ENCODE assay signal across 8 cellular contexts in genomic region chr15:80695099-80695910, GRCh38. TPM values are rescaled to one million over a fixed set of nuclear protein-coding genes. Genes with fewer than 3 reads are reported as not detected.
DNase-seq lines count a peak whose midpoint lies in the region; ATAC-seq and TF ChIP-seq lines count a peak whose summit lies in the region.

Gene ABHD17C (plus strand): TSS chr15:80695310. CDS start chr15:80695430, 120 bp downstream.

- TF ChIP-seq CTCF in stomach (IDR thresholded peaks at IDR 0.05): no peak

- no peaks in the 10 kb centered on the region for H3K9me3 ChIP-seq in mononuclear cell (ENCODE audit: low read depth, low read length)
- no peaks in the 10 kb centered on the region for H3K9me3 ChIP-seq in stomach

- peak within 1 kb of the TSS; percentile 48 for H3K4me3 ChIP-seq in mononuclear cell (ENCODE audit: low read length)
- peak within 1 kb of the TSS; percentile 75 to 87 (median 80) for H3K4me3 ChIP-seq in stomach

- intact Hi-C loops in stomach (cut with DNase I; ENCODE audit: low total_unique reads): no loop called here

- H3K4me1 ChIP-seq in mononuclear cell (ENCODE audit: insufficient read depth, low read length) (peaks cover 24% of the 10 kb centered on the region), stomach (peaks cover 20 to 54% (median 29%) of the 10 kb centered on the region in 4 donors)

- 0 to 1% (median 0%) methylated on average over 13 to 117 of the region's 122 CpGs for WGBS in stomach, 5 donors

- TF ChIP-seq EP300 in stomach (IDR thresholded peaks at IDR 0.05): no peak

- ATAC-seq in HG02938 (IDR thresholded peaks at IDR 0.05; ENCODE audit: unreplicated experiment): peak; percentile 64

- H3K36me3 ChIP-seq in stomach: no peaks in the 10 kb centered on the region

- no peaks in the 10 kb centered on the region for H3K27me3 ChIP-seq in mononuclear cell (ENCODE audit: insufficient read depth, low read length)
- H3K27me3 ChIP-seq in stomach: no peaks in the 10 kb centered on the region

- TF ChIP-seq POLR2A in erythroblast (IDR thresholded peaks at IDR 0.05; ENCODE audit: low read length): no peak
- no peak for TF ChIP-seq POLR2A in stomach (IDR thresholded peaks at IDR 0.05)

- peak; percentile 5 for DNase-seq in NK-92 treated with Interleukin-12 subunit alpha and Interleukin-12 subunit beta, amount 100 ng/mL, for 24 hours (lab: John Stamatoyannopoulos, UW)
- DNase-seq in NK-92 (lab: John Stamatoyannopoulos, UW; ENCODE audit: unreplicated experiment) (no peak), NCI-H526 (lab: John Stamatoyannopoulos, UW) (peak; percentile 37 to 84), erythroblast (lab: John Stamatoyannopoulos, UW) (peak; percentile 52 to 66), stomach (peak; percentile 76)
- peak; percentile 75 for DNase-seq in activated CD8-positive, alpha-beta memory T cell treated with anti-CD3 and anti-CD28 coated beads, Interleukin-2, amount 50 U/mL, for 48 hours

- H3K27ac ChIP-seq in stomach: peak within 1 kb of the TSS; percentile 88 to 97 (median 92)

RNA-seq across cellular contexts. Expression of gene ABHD17C, which starts in this region (rescaled TPM):
- total RNA-seq in mononuclear cell (0.84 TPM), stomach (10 to 100 TPM in 3 of 5 donors, 1 to 10 TPM in 2; 1.2 to 30.5 (median 25.1) TPM)
- 10 to 100 TPM; 14.0 to 55.3 (median 17.1) TPM for polyA plus RNA-seq in stomach
